8 cellular contexts compared by ENCODE assay signal in genomic region chr10:133276435-133277201, GRCh38. TPM values are rescaled to one million over a fixed set of nuclear protein-coding genes. Genes with fewer than 3 reads are reported as not detected.
DNase-seq lines count a peak whose midpoint lies in the region; ATAC-seq and TF ChIP-seq lines count a peak whose summit lies in the region.

ADAM8 (minus strand) TSS chr10:133276868; CDS start chr10:133276817, 51 bp downstream.

- H3K9me3 Mint-ChIP-seq in osteocyte (ENCODE audit: unreplicated experiment) = no peaks in the 10 kb centered on the region

- H3K36me3 ChIP-seq in breast epithelium (no peaks in the 10 kb centered on the region), thymus (ENCODE audit: control insufficient read depth, insufficient read depth) (peaks cover 26% of the 10 kb centered on the region), MG63 (peaks cover under 1% of the 10 kb centered on the region; the same call in 1 of the 2 replicates)

- no peak for TF ChIP-seq POLR2A in breast epithelium (IDR thresholded peaks at IDR 0.05)

- H3K27ac Mint-ChIP-seq in T-helper 17 cell = peak within 1 kb of the TSS; percentile 96
- no peak within 1 kb of the TSS for H3K27ac Mint-ChIP-seq in osteocyte (ENCODE audit: unreplicated experiment)

- H3K4me3 Mint-ChIP-seq in T-helper 17 cell (peak within 1 kb of the TSS; percentile 95), osteocyte (ENCODE audit: unreplicated experiment) (no peak within 1 kb of the TSS)

- H3K4me1 ChIP-seq in breast epithelium (peaks cover 0 to 9% of the 10 kb centered on the region in 2 donors), thymus (ENCODE audit: control insufficient read depth, insufficient read depth, low read length) (peaks cover 16% of the 10 kb centered on the region)

- H3K4me3 ChIP-seq in breast epithelium = peak within 1 kb of the TSS; percentile 11 to 54 (median 26)
- H3K4me3 ChIP-seq in thymus (ENCODE audit: low read length) = peak within 1 kb of the TSS; percentile 42
- H3K4me3 ChIP-seq in MG63 = no peak within 1 kb of the TSS

- H3K27me3 ChIP-seq in breast epithelium (peaks cover 0 to 23% of the 10 kb centered on the region in 2 donors), thymus (ENCODE audit: control insufficient read depth, insufficient read depth) (peaks cover 24% of the 10 kb centered on the region), MG63 (no peaks in the 10 kb centered on the region)

- no peak for TF ChIP-seq CTCF in breast epithelium (IDR thresholded peaks at IDR 0.05)
- no peak for TF ChIP-seq CTCF in osteocyte (IDR thresholded peaks at IDR 0.05)

- H3K27me3 Mint-ChIP-seq in T-helper 17 cell (no peaks in the 10 kb centered on the region), osteocyte (ENCODE audit: unreplicated experiment) (no peaks in the 10 kb centered on the region)

- DNase-seq in T-helper 17 cell (peak; percentile 62 to 74 (median 68)), breast epithelium (ENCODE audit: low spot score in 2 of 2) (no peak), mesenteric fat pad (ENCODE audit: low spot score) (no peak), osteocyte (ENCODE audit: extremely low spot score, unreplicated experiment) (no peak), MG63 (no peak)

- H3K27ac ChIP-seq in breast epithelium (no peak within 1 kb of the TSS), thymus (ENCODE audit: low read depth) (no peak within 1 kb of the TSS)

- H3K9me3 ChIP-seq in T-helper 17 cell (ENCODE audit: control insufficient read depth, low read length, poor library complexity, severe bottlenecking) = no peaks in the 10 kb centered on the region
- no peaks in the 10 kb centered on the region for H3K9me3 ChIP-seq in breast epithelium
- no peaks in the 10 kb centered on the region for H3K9me3 ChIP-seq in thymus (ENCODE audit: control insufficient read depth)
- no peaks in the 10 kb centered on the region for H3K9me3 ChIP-seq in MG63

- ATAC-seq in GM18907 (IDR thresholded peaks at IDR 0.05; ENCODE audit: unreplicated experiment) (peak; percentile 34), HG02938 (IDR thresholded peaks at IDR 0.05; ENCODE audit: unreplicated experiment) (peak; percentile 34), T-helper 17 cell (peak; percentile 43)

- 11% methylated on average over 63 of the region's 63 CpGs for WGBS in thymus

- intact Hi-C loops in breast epithelium (cut with DNase I; ENCODE audit: low total_unique reads) = no loop called here

- H3K4me1 Mint-ChIP-seq in T-helper 17 cell = peaks cover 24% of the 10 kb centered on the region
- H3K4me1 Mint-ChIP-seq in osteocyte (ENCODE audit: unreplicated experiment) = peaks cover 17% of the 10 kb centered on the region

- H3K36me3 Mint-ChIP-seq in T-helper 17 cell (ENCODE audit: low read depth) (no peaks in the 10 kb centered on the region), osteocyte (ENCODE audit: unreplicated experiment) (peaks cover under 1% of the 10 kb centered on the region)

RNA-seq across cellular contexts. Expression of gene ADAM8, which starts in this region (rescaled TPM):
- total RNA-seq in T-helper 17 cell = 100 to 1,000 TPM; 157 to 188 TPM
- total RNA-seq in breast epithelium = 1 to 10 TPM; 4.6 to 6.6 (median 5.0) TPM
- total RNA-seq in mesenteric fat pad = 12.0 TPM
- 19.2 TPM for polyA plus RNA-seq in thymus
- 2.9 and 6.0 TPM in 2 replicates for total RNA-seq in osteocyte
- total RNA-seq in MG63 (2014; rRNA removed; shearing (Covaris generic); ENCODE audit: low replicate concordance) = 0.52 and 1.5 TPM in 2 replicates

Comparison
In these comparisons a context has a peak if more than half of its experiments do, and no peak if none do; other contexts are left out.
1. RNA of gene ADAM8 (total RNA-seq): 157 to 188 TPM in T-helper 17 cell; 12.0 TPM in mesenteric fat pad (single experiment), 4.6 to 6.6 TPM in breast epithelium, 2.9 to 6.0 TPM in osteocyte and 0.52 to 1.5 TPM in MG63; every median in the first group is over 10 times any median in the second.
2. DNase-seq: peak in T-helper 17 cell (3 of 3); none in breast epithelium (0 of 2), mesenteric fat pad (single experiment), osteocyte (single experiment) and MG63 (single experiment).
3. Peak in every context shown above with its lines, with median percentiles within 50 percentile points of each other: ATAC-seq.